10 cellular contexts compared by ENCODE assay signal in genomic region chr10:23362879-23363787, GRCh38. TPM values are rescaled to one million over a fixed set of nuclear protein-coding genes. Genes with fewer than 3 reads are reported as not detected.
DNase-seq lines count a peak whose midpoint lies in the region; ATAC-seq and TF ChIP-seq lines count a peak whose summit lies in the region.
"Had no signal": no experiment of that assay in that cellular context is flagged by ENCODE, and none has a peak within 500 bp of the region (broad histone marks: within the 10 kb centered on the region; RNA-seq: fewer than 3 reads in every experiment).

No MANE protein-coding gene starts in this region.

- H3K4me3 ChIP-seq in tibial artery: no peak overlapping the region
- H3K4me3 ChIP-seq: smooth muscle cell had no signal

- no peaks in the 10 kb centered on the region for H3K4me1 ChIP-seq in tibial artery

- peak; percentile 40 for ATAC-seq in GM18508 (IDR thresholded peaks at IDR 0.05; ENCODE audit: insufficient read depth, unreplicated experiment)
- ATAC-seq in GM21723 (IDR thresholded peaks at IDR 0.05; ENCODE audit: unreplicated experiment): peak; percentile 52
- peak; percentile 30 for ATAC-seq in HG03575 (IDR thresholded peaks at IDR 0.05; ENCODE audit: extremely low read depth, insufficient number of reproducible peaks, low FRiP score, unreplicated experiment)

- intact Hi-C loops in tibial artery (cut with DNase I; ENCODE audit: low total_unique reads): no loop called here

- peak; percentile 71 for DNase-seq in central memory CD4-positive, alpha-beta T cell
- no peak for DNase-seq in tibial artery
- DNase-seq in HuH-7 (ENCODE audit: low spot score): no peak
- no peak for DNase-seq in NCI-H1436 (lab: John Stamatoyannopoulos, UW)
- DNase-seq in occipital lobe (lab: John Stamatoyannopoulos, UW): no peak

- TF ChIP-seq CTCF in tibial artery (IDR thresholded peaks at IDR 0.05): no peak

- no peaks in the 10 kb centered on the region for H3K36me3 ChIP-seq in tibial artery

- no peaks in the 10 kb centered on the region for H3K9me3 ChIP-seq in tibial artery

- H3K27ac ChIP-seq in tibial artery: no peak overlapping the region

- no peaks in the 10 kb centered on the region for H3K27me3 ChIP-seq in tibial artery

RNA-seq across cellular contexts. Expression of gene C10orf67, which starts 18.5 kb away (rescaled TPM):
- 0.16 TPM for total RNA-seq in occipital lobe
- total RNA-seq: chondrocyte, smooth muscle cell had no signal
